Comparison of ENCODE assay signal across 25 cellular contexts in the genomic region with DNA sequence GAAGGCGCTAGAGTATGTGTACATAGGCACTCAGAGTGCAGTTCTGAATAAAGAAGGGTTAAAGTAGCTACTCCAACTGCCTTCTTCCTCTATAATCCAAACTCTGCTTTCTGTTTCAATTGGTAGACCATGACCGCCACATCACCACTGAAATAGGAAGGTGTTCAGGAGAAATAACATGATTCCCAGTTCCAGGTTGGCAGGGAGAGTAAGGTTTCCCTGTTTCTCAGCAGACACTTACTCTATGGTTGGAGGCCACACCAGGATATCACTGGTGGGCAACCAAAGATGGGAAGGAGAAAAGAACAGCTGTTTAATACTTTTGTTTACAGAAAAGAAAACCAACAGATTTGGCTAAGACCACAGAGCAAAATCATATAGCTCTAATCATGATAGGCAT. TPM values are rescaled to one million over a fixed set of nuclear protein-coding genes. Genes with fewer than 3 reads are reported as not detected.
DNase-seq lines count a peak whose midpoint lies in the region; ATAC-seq, FAIRE-seq and TF ChIP-seq lines count a peak whose summit lies in the region.
"Had no signal": no experiment of that assay in that cellular context is flagged by ENCODE, and none has a peak within 500 bp of the region (broad histone marks: within the 10 kb centered on the region; RNA-seq: fewer than 3 reads in every experiment).

No MANE protein-coding gene starts in this region.

- H3K9ac ChIP-seq in GM12878 (ENCODE audit: control insufficient read depth, insufficient read depth, low read length) = peak overlapping the region; percentile 30; the same call in 1 of the 2 replicates

- peak overlapping the region; percentile 82 for H3K4me2 ChIP-seq in GM12878 (ENCODE audit: control insufficient read depth, insufficient read depth)

- H3K9me3 ChIP-seq in GM12878 (replicated peaks; ENCODE audit: control insufficient read depth, insufficient read depth, low read length) (no peaks in the 10 kb centered on the region), transverse colon (no peaks in the 10 kb centered on the region)
- H3K9me3 ChIP-seq: esophagus muscularis mucosa, left lung, right lobe of liver, thoracic aorta had no signal

- H3K36me3 ChIP-seq in GM12878 (ENCODE audit: control insufficient read depth in 2 of 2, insufficient read depth in 2 of 2, low read length in 1 of 2) (no peaks in the 10 kb centered on the region; a peak in 1 of 4 replicates), transverse colon (no peaks in the 10 kb centered on the region)
- H3K36me3 ChIP-seq: esophagus muscularis mucosa, left lung, right lobe of liver, thoracic aorta had no signal

- TF ChIP-seq EP300 in GM12878 (IDR thresholded peaks at IDR 0.05; ENCODE audit: borderline replicate concordance in 1 of 2, control insufficient read depth in 1 of 2, low read depth in 2 of 2, low read length in 2 of 2) (no peak), transverse colon (IDR thresholded peaks at IDR 0.05; ENCODE audit: low read depth) (no peak)

- intact Hi-C loops in GM12878 (cut with micrococcal nuclease; ENCODE audit: unreplicated experiment) (no loop called here), transverse colon (cut with DNase I; ENCODE audit: low total_unique reads) (loop anchor here (1.0 kb wide), 1 partner anchor 36 kb away; no protein-coding TSS in a partner anchor), Right ventricle myocardium inferior (cut with DNase I) (no loop called here)

- in situ Hi-C loops in GM12878 (cut with MboI) (no loop called here), transverse colon (cut with MboI; ENCODE audit: low pct_ligation_motif_present in 1 of 4, low pct_unique_long_range_greater_than_20kb in 1 of 4, low sequenced_read_pairs in 3 of 4) (no loop called here)

- H2AFZ ChIP-seq in GM12878 (ENCODE audit: control insufficient read depth, low read depth, low read length) = peak overlapping the region; percentile 46

- no peak for TF ChIP-seq CTCF in GM12878 (IDR thresholded peaks at IDR 0.05 in 2 of 3, conservative IDR thresholded peaks at IDR 0.05 in 1 of 3; ENCODE audit: control insufficient read depth in 2 of 3, extremely low read depth in 1 of 3, insufficient read depth in 1 of 3, low read depth in 3 of 3, low read length in 3 of 3)
- TF ChIP-seq CTCF in transverse colon (IDR thresholded peaks at IDR 0.05) = no peak

- H4K20me1 ChIP-seq in GM12878 (ENCODE audit: control insufficient read depth, insufficient read depth) = no peaks in the 10 kb centered on the region

- peak; percentile 37 for ATAC-seq in GM18498 (IDR thresholded peaks at IDR 0.05; ENCODE audit: unreplicated experiment)
- peak; percentile 43 for ATAC-seq in HG03432 (IDR thresholded peaks at IDR 0.05; ENCODE audit: unreplicated experiment)
- ATAC-seq in GM12878 = peak; percentile 55
- ATAC-seq in GM19463 (IDR thresholded peaks at IDR 0.05; ENCODE audit: unreplicated experiment) = no peak
- no peak for ATAC-seq in Right ventricle myocardium inferior
- ATAC-seq: effector memory CD8-positive, alpha-beta T cell; left lung; naive thymus-derived CD8-positive, alpha-beta T cell had no signal

- H3K4me3 ChIP-seq in GM12878 (peak overlapping the region; percentile 50; the same call in 1 of the 2 replicates), transverse colon (no peak overlapping the region)
- H3K4me3 ChIP-seq: esophagus muscularis mucosa, left lung, right lobe of liver, thoracic aorta had no signal

- FAIRE-seq in GM12878 (lab: Jason Lieb, UNC) = no peak
- FAIRE-seq: bronchial epithelial cell, colon, frontal cortex had no signal

- TF ChIP-seq POLR2A in GM12878 (IDR thresholded peaks at IDR 0.05; ENCODE audit: low read depth, low read length) (no peak), transverse colon (IDR thresholded peaks at IDR 0.05) (no peak)

- 66% methylated on average over 2 of the region's 2 CpGs for WGBS in GM12878 (ENCODE audit: insufficient coverage, insufficient replicate concordance, low lambda C conversion rate, missing lambda C conversion rate)
- 63 to 68% methylated on average over 2 of the region's 2 CpGs for WGBS in transverse colon (ENCODE audit: low coverage in 1 of 2), 2 donors

- CTCF ChIA-PET in GM12878 (lab: Yijun Ruan, JAX) = interaction anchor here (1.0 to 3.3 kb wide), 13 partner anchors 8 to 112 kb away, joined by 3 to 18 read pairs (median 3); no protein-coding TSS in a partner anchor

- H3K4me1 ChIP-seq in GM12878 (ENCODE audit: control insufficient read depth, insufficient read depth, low read length) (peaks cover 33% of the 10 kb centered on the region; the same call in 1 of the 2 replicates), transverse colon (peaks cover 5 to 27% (median 15%) of the 10 kb centered on the region in 4 donors)
- H3K4me1 ChIP-seq: left lung, right lobe of liver had no signal

- H3K79me2 ChIP-seq in GM12878 (ENCODE audit: control insufficient read depth, insufficient read depth, low read length) = peaks cover 66% of the 10 kb centered on the region

- RAD21 ChIA-PET in GM12878 (lab: Charles Lee; ENCODE audit: unreplicated experiment) = interaction anchor here (0.7 to 3.4 kb wide), 8 partner anchors 10 to 35 kb away, joined by 4 to 38 read pairs (median 4); no protein-coding TSS in a partner anchor

- peak overlapping the region; percentile 35; the same call in 1 of the 2 replicates for H3K27ac ChIP-seq in GM12878 (ENCODE audit: control insufficient read depth, insufficient read depth)
- H3K27ac ChIP-seq in transverse colon = peak overlapping the region in 3 of 4 donors; percentile 36 to 39 (median 37)
- H3K27ac ChIP-seq: esophagus muscularis mucosa, left lung, right lobe of liver, thoracic aorta had no signal

- no TSS peak for BruUV-seq in GM12878 (replicated peaks; lab: Mats Ljungman, UMichigan)

- SMC1A ChIA-PET in GM12878 (lab: Charles Lee; ENCODE audit: uncharacterized antibody, unreplicated experiment) = interaction anchor here (0.7 to 3.3 kb wide), 12 partner anchors 10 to 39 kb away, joined by 3 to 51 read pairs (median 4); no protein-coding TSS in a partner anchor

- no peak for TF ChIP-seq RAD21 in GM12878 (IDR thresholded peaks at IDR 0.05; ENCODE audit: insufficient read depth, low read depth, low read length)

- no peaks in the 10 kb centered on the region for H3K27me3 ChIP-seq in GM12878 (replicated peaks in 1 of 2; ENCODE audit: control insufficient read depth in 2 of 2, insufficient read depth in 2 of 2, low read length in 1 of 2)
- H3K27me3 ChIP-seq in transverse colon = no peaks in the 10 kb centered on the region
- H3K27me3 ChIP-seq: esophagus muscularis mucosa, left lung, right lobe of liver had no signal

- DNase-seq in GM12878 (ENCODE audit: low read depth, low spot score) (no peak), transverse colon (no peak), SHP77 treated with DMSO at 0.1 percent for 48 hours (lab: John Stamatoyannopoulos, UW) (no peak), Right ventricle myocardium inferior (ENCODE audit: missing footprints) (no peak)
- DNase-seq: activated naive CD4-positive, alpha-beta T cell treated with anti-CD3 and anti-CD28 coated beads for 36 hours; amygdala; CD4-positive, alpha-beta memory T cell; DMS153; effector memory CD8-positive, alpha-beta T cell; hippocampal formation; immature natural killer cell; left lung; naive thymus-derived CD8-positive, alpha-beta T cell; NCI-H1694 treated with DMSO at 0.1 percent for 48 hours; right lobe of liver; stimulated activated naive CD4-positive, alpha-beta T cell treated with Interleukin-2 at 50 U/mL for 16 hours; T-helper 9 cell had no signal

- POLR2A ChIA-PET in GM12878 (lab: Charles Lee) = interaction anchor here (1.0 to 3.2 kb wide), 10 partner anchors 9 to 34 kb away, joined by 3 to 33 read pairs (median 6); no protein-coding TSS in a partner anchor

TF ChIP-seq in GM12878, 131 proteins besides CTCF, POLR2A, EP300 and RAD21 (continues in another document):
- TF ChIP-seq PAX8 (IDR thresholded peaks at IDR 0.05) = no peak
- TF ChIP-seq RFX5 (IDR thresholded peaks at IDR 0.05; ENCODE audit: low read depth, low read length) = no peak
- TF ChIP-seq EED (IDR thresholded peaks at IDR 0.05; ENCODE audit: low read depth) = peak; percentile 81
- peak; percentile 68 for TF ChIP-seq IKZF1 (conservative IDR thresholded peaks at IDR 0.05)
- peak; percentile 81 to 85 for TF ChIP-seq IKZF2 (IDR thresholded peaks at IDR 0.05)
- TF ChIP-seq TCF7 (IDR thresholded peaks at IDR 0.05; ENCODE audit: borderline replicate concordance) = no peak
- TF ChIP-seq, protein P1, sequence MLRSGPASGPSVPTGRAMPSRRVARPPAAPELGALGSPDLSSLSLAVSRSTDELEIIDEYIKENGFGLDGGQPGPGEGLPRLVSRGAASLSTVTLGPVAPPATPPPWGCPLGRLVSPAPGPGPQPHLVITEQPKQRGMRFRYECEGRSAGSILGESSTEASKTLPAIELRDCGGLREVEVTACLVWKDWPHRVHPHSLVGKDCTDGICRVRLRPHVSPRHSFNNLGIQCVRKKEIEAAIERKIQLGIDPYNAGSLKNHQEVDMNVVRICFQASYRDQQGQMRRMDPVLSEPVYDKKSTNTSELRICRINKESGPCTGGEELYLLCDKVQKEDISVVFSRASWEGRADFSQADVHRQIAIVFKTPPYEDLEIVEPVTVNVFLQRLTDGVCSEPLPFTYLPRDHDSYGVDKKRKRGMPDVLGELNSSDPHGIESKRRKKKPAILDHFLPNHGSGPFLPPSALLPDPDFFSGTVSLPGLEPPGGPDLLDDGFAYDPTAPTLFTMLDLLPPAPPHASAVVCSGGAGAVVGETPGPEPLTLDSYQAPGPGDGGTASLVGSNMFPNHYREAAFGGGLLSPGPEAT (IDR thresholded peaks at IDR 0.05; ENCODE audit: low read depth) = 0 out of 2 replicates have a peak, but pooled peaks have one; percentile 20
- no peak for TF ChIP-seq ASH2L (IDR thresholded peaks at IDR 0.05; ENCODE audit: borderline replicate concordance, low read depth)

RNA-seq across cellular contexts. Expression of a gene that starts 37.9 kb away (rescaled TPM):
- 246 and 249 TPM in 2 replicates for total RNA-seq in GM12878 (2013; cell fraction: nucleolus; rRNA removed)
- 108 and 131 TPM in 2 replicates for total RNA-seq in GM12878 (2014; rRNA removed)
- 108 and 112 TPM in 2 replicates for total RNA-seq in GM12878 (2014; rRNA removed; fragmentation: Illumina TruSeq; extraction: Trizol)
- total RNA-seq in GM12878 (2021) = 119 and 121 TPM in 2 replicates
- 52.9 TPM for polyA plus RNA-seq in GM12878 (2011; ENCODE audit: low read depth)
- polyA plus RNA-seq in GM12878 (2011; rRNA removed) = 321 and 332 TPM in 2 replicates
- 214 and 249 TPM in 2 replicates for polyA plus RNA-seq in GM12878 (2011; cell fraction: cytosol; rRNA removed)
- polyA plus RNA-seq in GM12878 (2011; cell fraction: nucleus; rRNA removed) = 423 and 453 TPM in 2 replicates
- 85.0 and 96.2 TPM in 2 replicates for polyA plus RNA-seq in GM12878 (2012)
- 162 and 181 TPM in 2 replicates for polyA plus RNA-seq in GM12878 (2014; fragmentation: Illumina TruSeq; extraction: Trizol)
- polyA plus RNA-seq in GM12878 (2014; fragmentation: Nextera tagmentation; extraction: Ambion mirVana) = 10 to 100 TPM; 43.8 to 49.4 TPM
- 112 and 113 TPM in 2 replicates for polyA plus RNA-seq in GM12878 (2014; rRNA removed)
- polyA plus RNA-seq in GM12878 (2016; fragmentation: Nextera tagmentation; extraction: Ambion mirVana) = 100 to 1,000 TPM in 1 of 2 experiments, 10 to 100 TPM in 1; 99.1 to 114 TPM
- 305 and 451 TPM in 2 replicates for polyA minus RNA-seq in GM12878 (2011; rRNA and poly(A)+ RNA removed)
- 66.0 and 75.9 TPM in 2 replicates for polyA minus RNA-seq in GM12878 (2011; cell fraction: cytosol; rRNA and poly(A)+ RNA removed)
- 140 and 186 TPM in 2 replicates for polyA minus RNA-seq in GM12878 (2011; cell fraction: nucleus; rRNA and poly(A)+ RNA removed)
- 100 to 1,000 TPM; 104 to 222 (median 128) TPM for total RNA-seq in transverse colon
- total RNA-seq in Right ventricle myocardium inferior = 10.1 TPM

Comparison
In these comparisons a context has a peak if more than half of its experiments do, and no peak if none do; other contexts are left out.
1. ATAC-seq: peak in GM18498 (single experiment), HG03432 (single experiment) and GM12878 (single experiment); none in GM19463 (single experiment) and Right ventricle myocardium inferior (single experiment).